Comparison of ENCODE assay signal across 2 cellular contexts in genomic region chr11:119376197-119376847, GRCh38.
TF ChIP-seq lines count a peak whose summit lies in the region.

No MANE protein-coding gene starts in this region.

TF ChIP-seq in IMR-90, 13 proteins besides CTCF, POLR2A, EP300 and RAD21:
- no peak for TF ChIP-seq ELK1 (IDR thresholded peaks at IDR 0.05; ENCODE audit: borderline replicate concordance, low read depth, low read length)
- TF ChIP-seq USF2 (IDR thresholded peaks at IDR 0.05; ENCODE audit: low read depth, low read length) = peak; percentile 16; the same call in 1 of the 2 replicates
- 0 out of 2 replicates have a peak, but pooled peaks have one; percentile 19 for TF ChIP-seq MXI1 (IDR thresholded peaks at IDR 0.05; ENCODE audit: borderline replicate concordance, low read depth, low read length)
- TF ChIP-seq RFX5 (IDR thresholded peaks at IDR 0.05; ENCODE audit: low read depth, low read length) = no peak
- TF ChIP-seq SMC3 (IDR thresholded peaks at IDR 0.05; ENCODE audit: low read depth, low read length) = no peak

TF ChIP-seq in WTC11, 78 proteins besides CTCF, POLR2A, EP300 and RAD21:
- TF ChIP-seq ZSCAN18 (CRISPR knock-in tag; IDR thresholded peaks at IDR 0.05) = no peak
- no peak for TF ChIP-seq ATF2 (CRISPR knock-in tag; IDR thresholded peaks at IDR 0.05; ENCODE audit: borderline replicate concordance, low read depth)
- TF ChIP-seq ZNF121 (CRISPR knock-in tag; IDR thresholded peaks at IDR 0.05) = no peak
- TF ChIP-seq MLX (CRISPR knock-in tag; IDR thresholded peaks at IDR 0.05) = no peak
- no peak for TF ChIP-seq ZNF396 (CRISPR knock-in tag; IDR thresholded peaks at IDR 0.05; ENCODE audit: borderline replicate concordance)
- no peak for TF ChIP-seq ATF1 (CRISPR knock-in tag; IDR thresholded peaks at IDR 0.05)
- TF ChIP-seq ELF4 (CRISPR knock-in tag; IDR thresholded peaks at IDR 0.05; ENCODE audit: low read depth) = no peak
- TF ChIP-seq PRRX2 (CRISPR knock-in tag; IDR thresholded peaks at IDR 0.05) = no peak
- no peak for TF ChIP-seq SP1 (CRISPR knock-in tag; conservative IDR thresholded peaks at IDR 0.05)
- no peak for TF ChIP-seq HMGA2 (CRISPR knock-in tag; IDR thresholded peaks at IDR 0.05)
- TF ChIP-seq EMX1 (CRISPR knock-in tag; IDR thresholded peaks at IDR 0.05) = no peak
- TF ChIP-seq FOXJ3 (CRISPR knock-in tag; IDR thresholded peaks at IDR 0.05; ENCODE audit: borderline replicate concordance) = no peak
- no peak for TF ChIP-seq ZNF317 (CRISPR knock-in tag; IDR thresholded peaks at IDR 0.05; ENCODE audit: borderline replicate concordance, low read depth)
